ENCODE assay signal across 8 cellular contexts in the genomic region with DNA sequence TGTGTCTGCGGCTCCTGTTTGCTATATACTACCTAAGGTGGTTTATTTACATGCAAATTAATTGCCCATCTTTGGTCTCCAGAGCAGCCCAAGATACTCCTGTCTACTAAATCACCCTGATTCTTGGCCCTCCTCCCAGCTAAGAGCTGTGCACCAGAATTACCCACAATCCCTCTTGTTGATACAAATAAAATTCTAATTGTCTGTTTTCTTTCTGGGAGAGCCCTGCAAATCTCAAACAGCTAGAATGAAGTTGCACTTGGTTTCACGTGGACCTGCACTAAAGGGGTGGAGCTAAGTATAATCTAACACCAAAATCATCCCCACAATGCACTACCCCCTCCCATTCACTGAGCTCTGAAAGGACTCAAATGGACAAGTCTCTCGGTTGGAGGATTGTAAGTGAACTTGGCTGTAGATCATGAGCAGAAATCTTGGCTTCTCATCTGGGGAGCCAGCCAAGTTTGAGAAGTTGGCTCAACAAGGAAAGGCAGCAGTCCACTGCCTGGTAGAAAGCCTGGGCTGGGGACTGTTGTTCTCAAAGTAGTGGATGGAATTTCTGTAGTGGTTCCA. TPM values are rescaled to one million over a fixed set of nuclear protein-coding genes. Genes with fewer than 3 reads are reported as not detected.
DNase-seq lines count a peak whose midpoint lies in the region; ATAC-seq and TF ChIP-seq lines count a peak whose summit lies in the region.

No MANE protein-coding gene starts in this region.

- H4K20me1 ChIP-seq in Loucy (ENCODE audit: insufficient read depth, low read length, poor library complexity, severe bottlenecking), result peaks cover 72% of the 10 kb centered on the region

- H3K9me3 ChIP-seq in Loucy (ENCODE audit: insufficient read depth, low read depth, low read length) (no peaks in the 10 kb centered on the region), Peyer's patch (no peaks in the 10 kb centered on the region)

- H3K36me3 ChIP-seq in Loucy (ENCODE audit: insufficient read depth, low read length), result peaks cover 46% of the 10 kb centered on the region
- peaks cover 0 to 46% (median 3%) of the 10 kb centered on the region in 3 donors for H3K36me3 ChIP-seq in Peyer's patch

- peak overlapping the region in 7 of 10 donors; percentile 63 to 97 (median 72) for H3K27ac Mint-ChIP-seq in naive thymus-derived CD8-positive, alpha-beta T cell

- POLR2A ChIA-PET in naive thymus-derived CD8-positive, alpha-beta T cell (lab: Charles Lee), result no interaction called here

- peak overlapping the region; percentile 77 for H3K4me2 ChIP-seq in Loucy (ENCODE audit: low read depth, low read length, poor library complexity, severe bottlenecking)

- H3K27me3 ChIP-seq in Loucy (ENCODE audit: insufficient read depth, low read length, poor library complexity, severe bottlenecking) (no peaks in the 10 kb centered on the region), Peyer's patch (no peaks in the 10 kb centered on the region)

- no peak overlapping the region for H3K9ac ChIP-seq in Loucy (ENCODE audit: low read depth, low read length, poor library complexity, severe bottlenecking)

- H3K4me1 ChIP-seq in Loucy (ENCODE audit: insufficient read depth, low read length, poor library complexity, severe bottlenecking) (peaks cover 50% of the 10 kb centered on the region), Peyer's patch (peaks cover 0 to 73% (median 7%) of the 10 kb centered on the region in 4 donors)

- H3K4me1 Mint-ChIP-seq in naive thymus-derived CD8-positive, alpha-beta T cell, result peaks cover 36 to 91% (median 84%) of the 10 kb centered on the region in 4 donors

- H3K9me3 Mint-ChIP-seq in naive thymus-derived CD8-positive, alpha-beta T cell, result no peaks in the 10 kb centered on the region

- TF ChIP-seq CTCF in Loucy (conservative IDR thresholded peaks at IDR 0.05; ENCODE audit: low read length) (no peak), Peyer's patch (IDR thresholded peaks at IDR 0.05) (no peak)

- peak overlapping the region in 9 of 10 donors; percentile 30 to 90 (median 65) for H3K4me3 Mint-ChIP-seq in naive thymus-derived CD8-positive, alpha-beta T cell

- TF ChIP-seq POLR2A in Peyer's patch (IDR thresholded peaks at IDR 0.05), result no peak

- peak overlapping the region in 2 of 4 donors; percentile 11 to 55 for H3K27ac ChIP-seq in Peyer's patch

- peak overlapping the region; percentile 17 for H3K4me3 ChIP-seq in Loucy (ENCODE audit: low read length, poor library complexity, severe bottlenecking)
- H3K4me3 ChIP-seq in Peyer's patch, result no peak overlapping the region

- no peak overlapping the region for H2AFZ ChIP-seq in Loucy (ENCODE audit: low read length)

- peaks cover 0 to 81% (median 41%) of the 10 kb centered on the region in 3 donors for H3K36me3 Mint-ChIP-seq in naive thymus-derived CD8-positive, alpha-beta T cell

- H3F3A ChIP-seq in Loucy (ENCODE audit: low read depth), result no peaks in the 10 kb centered on the region

- DNase-seq in AG08395 (ENCODE audit: low spot score) (peak; percentile 76), dedifferentiated amniotic fluid mesenchymal stem cell (ENCODE audit: extremely low spot score) (peak; percentile 82), NCI-H1930 (lab: John Stamatoyannopoulos, UW) (no peak), NCI-H2227 treated with DMSO at 0.1 percent for 48 hours (lab: John Stamatoyannopoulos, UW) (no peak), Peyer's patch (no peak)
- no peak for DNase-seq in naive thymus-derived CD8-positive, alpha-beta T cell

- ATAC-seq in naive thymus-derived CD8-positive, alpha-beta T cell, result no peak
- no peak for ATAC-seq in HG02642 (IDR thresholded peaks at IDR 0.05; ENCODE audit: poor library complexity, unreplicated experiment)

- H3K79me2 ChIP-seq in Loucy (ENCODE audit: insufficient read depth, low read length), result peaks cover 92% of the 10 kb centered on the region

- H3K9me2 ChIP-seq in Loucy (replicated peaks; ENCODE audit: low read depth, low read length), result no peaks in the 10 kb centered on the region

- H3K27me3 Mint-ChIP-seq in naive thymus-derived CD8-positive, alpha-beta T cell, result no peaks in the 10 kb centered on the region

RNA-seq across cellular contexts. Expression of a gene that starts 6.6 kb away (rescaled TPM):
- 100 to 1,000 TPM; 200 to 216 TPM for total RNA-seq in naive thymus-derived CD8-positive, alpha-beta T cell
- polyA plus RNA-seq in naive thymus-derived CD8-positive, alpha-beta T cell, result 100 to 1,000 TPM; 121 to 140 (median 131) TPM
- 10 to 100 TPM; 52.8 to 86.8 (median 74.2) TPM for total RNA-seq in Peyer's patch

Comparison
In these comparisons a context has a peak if more than half of its experiments do, and no peak if none do; other contexts are left out.
1. DNase-seq: peak in AG08395 (single experiment) and dedifferentiated amniotic fluid mesenchymal stem cell (single experiment); none in naive thymus-derived CD8-positive, alpha-beta T cell (0 of 10), NCI-H1930 (0 of 2), NCI-H2227 treated with DMSO at 0.1 percent for 48 hours (single experiment) and Peyer's patch (0 of 3).